8 cellular contexts compared by ENCODE assay signal in genomic region chr15:45198337-45199135, GRCh38. TPM values are rescaled to one million over a fixed set of nuclear protein-coding genes. Genes with fewer than 3 reads are reported as not detected.
A peak's percentile ranks its signal among the peaks of the same experiment; 100 is the strongest.
DNase-seq lines count a peak whose midpoint lies in the region; ATAC-seq and TF ChIP-seq lines count a peak whose summit lies in the region.

No MANE protein-coding gene starts in this region.

- no peak overlapping the region for H3K27ac Mint-ChIP-seq in activated T-cell treated with anti-CD3 and anti-CD28 coated beads, Interleukin-2, amount 50 U/mL, for 72 hours
- no peak overlapping the region for H3K27ac Mint-ChIP-seq in natural killer cell

- H3K4me3 Mint-ChIP-seq in activated T-cell treated with anti-CD3 and anti-CD28 coated beads, Interleukin-2, amount 50 U/mL, for 72 hours: no peak overlapping the region
- H3K4me3 Mint-ChIP-seq in natural killer cell: no peak overlapping the region

- intact Hi-C loops in natural killer cell (cut with micrococcal nuclease): loop anchor here (1.0 to 2.0 kb wide), 2 partner anchors 31 to 772 kb away; partner anchors contain the start of gene CTDSPL2

- peaks cover 8% of the 10 kb centered on the region for H3K4me1 Mint-ChIP-seq in activated T-cell treated with anti-CD3 and anti-CD28 coated beads, Interleukin-2, amount 50 U/mL, for 72 hours (ENCODE audit: low read depth)
- H3K4me1 Mint-ChIP-seq in natural killer cell: peaks cover 4 to 5% of the 10 kb centered on the region in 2 donors

- DNase-seq in DMS53 treated with DMSO at 0.1 percent for 48 hours (lab: John Stamatoyannopoulos, UW; ENCODE audit: unreplicated experiment): peak; percentile 94
- peak; percentile 98 for DNase-seq in Jurkat, Clone E6-1 (ENCODE audit: low read depth, low spot score)
- DNase-seq in activated T-cell treated with anti-CD3 and anti-CD28 coated beads, Interleukin-2, amount 50 U/mL, for 72 hours: peak; percentile 92 to 95
- DNase-seq in fibroblast of mammary gland (ENCODE audit: low read depth): peak; percentile 96
- peak; percentile 97 for DNase-seq in natural killer cell
- peak; percentile 92 to 97 (median 94) for DNase-seq in stimulated activated naive CD4-positive, alpha-beta T cell (lab: John Stamatoyannopoulos, UW)

- TF ChIP-seq CTCF in fibroblast of mammary gland (conservative IDR thresholded peaks at IDR 0.05; ENCODE audit: control insufficient read depth, insufficient read depth, low read depth, low read length): peak; percentile 76
- TF ChIP-seq CTCF in natural killer cell (IDR thresholded peaks at IDR 0.05): peak; percentile 62

- H3K36me3 Mint-ChIP-seq in activated T-cell treated with anti-CD3 and anti-CD28 coated beads, Interleukin-2, amount 50 U/mL, for 72 hours (ENCODE audit: insufficient read depth in 2 of 2): no peaks in the 10 kb centered on the region
- no peaks in the 10 kb centered on the region for H3K36me3 Mint-ChIP-seq in natural killer cell

- peak overlapping the region; percentile 65 for H3K4me3 ChIP-seq in Jurkat, Clone E6-1 (ENCODE audit: low read length)
- peak overlapping the region; percentile 67 for H3K4me3 ChIP-seq in fibroblast of mammary gland (ENCODE audit: control insufficient read depth, low read depth, low read length)

- peak; percentile 67 for ATAC-seq in GM21529 (IDR thresholded peaks at IDR 0.05; ENCODE audit: unreplicated experiment)
- ATAC-seq in activated T-cell treated with anti-CD3 and anti-CD28 coated beads, Interleukin-2, amount 50 U/mL, for 72 hours (replicated peaks in 1 of 2): peak; percentile 68 to 71
- peak; percentile 61 to 84 (median 69) for ATAC-seq in natural killer cell

- H3K27me3 Mint-ChIP-seq in activated T-cell treated with anti-CD3 and anti-CD28 coated beads, Interleukin-2, amount 50 U/mL, for 72 hours (ENCODE audit: low read depth): peaks cover 1% of the 10 kb centered on the region
- no peaks in the 10 kb centered on the region for H3K27me3 Mint-ChIP-seq in natural killer cell (ENCODE audit: low read depth in 2 of 2)

- H3K9me3 Mint-ChIP-seq in activated T-cell treated with anti-CD3 and anti-CD28 coated beads, Interleukin-2, amount 50 U/mL, for 72 hours: no peaks in the 10 kb centered on the region
- H3K9me3 Mint-ChIP-seq in natural killer cell: no peaks in the 10 kb centered on the region

TF ChIP-seq in PFSK-1, 5 proteins besides CTCF, POLR2A, EP300 and RAD21:
- TF ChIP-seq REST (IDR thresholded peaks at IDR 0.05; ENCODE audit: insufficient read depth in 1 of 2, low read depth in 2 of 2, low read length in 2 of 2) (no peak), TAF1 (IDR thresholded peaks at IDR 0.05; ENCODE audit: borderline replicate concordance, insufficient read depth, low read length) (peak; percentile 40; the same call in 1 of the 2 replicates), FOXP2 (optimal IDR thresholded peaks at IDR 0.05; ENCODE audit: borderline replicate concordance, extremely low read depth, extremely low read length, insufficient read depth) (no peak), POLR2AphosphoS5 (IDR thresholded peaks at IDR 0.05; ENCODE audit: low read depth, low read length) (peak; percentile 50; the same call in 1 of the 2 replicates), SIN3A (IDR thresholded peaks at IDR 0.05; ENCODE audit: borderline replicate concordance, insufficient read depth, low read length) (peak; percentile 50; the same call in 1 of the 2 replicates)

RNA-seq across cellular contexts. Expression of gene SHF, which starts 10.8 kb away (rescaled TPM):
- polyA plus RNA-seq in Jurkat, Clone E6-1 (2012; ENCODE audit: insufficient read depth, insufficient read length): 13.0 TPM
- 0.98 TPM for polyA plus RNA-seq in PFSK-1 (2012; ENCODE audit: insufficient read length, low read depth)
- 10 to 100 TPM; 11.7 to 16.8 TPM for total RNA-seq in activated T-cell treated with anti-CD3 and anti-CD28 coated beads, Interleukin-2, amount 50 U/mL, for 72 hours
- 1 to 10 TPM in 2 of 3 donors, under 1 TPM in 1; 0.94 to 2.4 (median 1.7) TPM for total RNA-seq in natural killer cell

RNA-seq across cellular contexts. Expression of gene SLC28A2, which starts 53.5 kb away (rescaled TPM):
- polyA plus RNA-seq in Jurkat, Clone E6-1 (2012; ENCODE audit: insufficient read depth, insufficient read length): not detected
- not detected for polyA plus RNA-seq in PFSK-1 (2012; ENCODE audit: insufficient read length, low read depth)
- not detected for total RNA-seq in activated T-cell treated with anti-CD3 and anti-CD28 coated beads, Interleukin-2, amount 50 U/mL, for 72 hours
- not detected for total RNA-seq in natural killer cell

Comparison
In these comparisons a context has a peak if more than half of its experiments do, and no peak if none do; other contexts are left out.
1. Peak in every context shown above with its lines: DNase-seq, ATAC-seq and H3K4me3 ChIP-seq.